Comparison of ENCODE assay signal across 19 cellular contexts in the genomic region with DNA sequence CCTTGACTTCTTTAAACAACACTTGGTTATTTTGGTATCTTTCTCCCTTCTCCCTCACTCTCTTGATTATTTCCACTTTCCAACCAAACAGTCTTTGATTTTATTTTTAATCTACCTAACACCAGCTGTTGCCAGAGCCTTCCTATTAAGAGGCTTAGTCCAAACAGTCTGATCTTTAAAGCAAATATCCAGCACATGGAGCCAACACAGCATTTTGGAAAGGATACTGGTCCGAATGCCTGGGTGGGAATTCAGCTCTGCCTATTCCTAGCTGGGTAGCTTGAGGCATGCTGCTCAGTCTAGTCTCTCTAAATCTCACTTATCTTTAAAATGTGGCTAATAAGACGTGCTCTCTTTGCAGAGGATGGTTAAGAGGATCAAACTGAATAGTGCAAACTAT.
A peak's percentile ranks its signal among the peaks of the same experiment; 100 is the strongest.
DNase-seq lines count a peak whose midpoint lies in the region; ATAC-seq, FAIRE-seq and TF ChIP-seq lines count a peak whose summit lies in the region.
"Had no signal": no experiment of that assay in that cellular context is flagged by ENCODE, and none has a peak within 500 bp of the region (broad histone marks: within the 10 kb centered on the region; RNA-seq: fewer than 3 reads in every experiment).

No MANE protein-coding gene starts in this region.

- ATAC-seq in GM18505 (IDR thresholded peaks at IDR 0.05; ENCODE audit: unreplicated experiment) = no peak
- no peak for ATAC-seq in GM18519 (IDR thresholded peaks at IDR 0.05; ENCODE audit: low FRiP score, unreplicated experiment)
- ATAC-seq: Panc1, Right ventricle myocardium inferior, T-cell had no signal

- peak overlapping the region; percentile 84 for H3K18ac ChIP-seq in mesendoderm (ENCODE audit: low read length)

- H3K4me3 ChIP-seq in WERI-Rb-1 (ENCODE audit: low read depth, low read length) = no peak overlapping the region
- H3K4me3 ChIP-seq in mesendoderm (ENCODE audit: low read length) = no peak overlapping the region
- H3K4me3 ChIP-seq in dorsolateral prefrontal cortex = peak overlapping the region in 2 of 59 donors; percentile 21 to 36
- H3K4me3 ChIP-seq: BLaER1, SK-N-MC had no signal

- no peak overlapping the region for H2BK15ac ChIP-seq in mesendoderm (replicated peaks; ENCODE audit: low read depth)

- no peak overlapping the region for H3K9ac ChIP-seq in mesendoderm (ENCODE audit: low read length)
- H3K9ac ChIP-seq: BLaER1 had no signal

- H3K27me3 ChIP-seq in WERI-Rb-1 (ENCODE audit: insufficient read depth, low read depth, severe bottlenecking) (no peaks in the 10 kb centered on the region), mesendoderm (ENCODE audit: insufficient read depth, low read length, poor library complexity) (no peaks in the 10 kb centered on the region), dorsolateral prefrontal cortex (no peaks in the 10 kb centered on the region)
- H3K27me3 ChIP-seq: BLaER1 had no signal

- H3K4ac ChIP-seq in mesendoderm (ENCODE audit: low read depth, low read length) = no peak overlapping the region

- no CpG with 5 or more reads among the region's 2 CpGs for WGBS in mesendoderm (ENCODE audit: extremely low coverage, insufficient coverage, low lambda C conversion rate)

- no peaks in the 10 kb centered on the region for H3K9me3 ChIP-seq in WERI-Rb-1 (ENCODE audit: severe bottlenecking)
- H3K9me3 ChIP-seq: BLaER1 had no signal

- peaks cover 5% of the 10 kb centered on the region for H3K4me1 ChIP-seq in mesendoderm (ENCODE audit: control insufficient read depth, low read depth, low read length)

- no peak overlapping the region for H2AK5ac ChIP-seq in mesendoderm (ENCODE audit: low read length)

- H3K27ac ChIP-seq in WERI-Rb-1 (peak overlapping the region; percentile 63), mesendoderm (ENCODE audit: low read depth, low read length) (no peak overlapping the region), dorsolateral prefrontal cortex (peak overlapping the region in 10 of 59 donors; percentile 1 to 65 (median 15))
- H3K27ac ChIP-seq: BLaER1, SK-N-MC had no signal

- H3K79me1 ChIP-seq in mesendoderm (ENCODE audit: low read length) = no peaks in the 10 kb centered on the region

- peak; percentile 14 for FAIRE-seq in GM19239 (lab: Jason Lieb, UNC)
- FAIRE-seq: GM12891, HTR-8/SVneo had no signal

- TF ChIP-seq CTCF in WERI-Rb-1 (IDR thresholded peaks at IDR 0.05; ENCODE audit: low read depth, low read length) = no peak
- no peak for TF ChIP-seq CTCF in dorsolateral prefrontal cortex (IDR thresholded peaks at IDR 0.05 in 54 of 56, conservative IDR thresholded peaks at IDR 0.05 in 2 of 56; ENCODE audit: low read depth in 1 of 56, partially characterized antibody in 56 of 56)

- H3K4me2 ChIP-seq in mesendoderm (ENCODE audit: low read length) = no peak overlapping the region
- H3K4me2 ChIP-seq: BLaER1 had no signal

- H3K23ac ChIP-seq in mesendoderm (ENCODE audit: low read length) = no peak overlapping the region

- TF ChIP-seq POLR2A in GM18505 (IDR thresholded peaks at IDR 0.05; ENCODE audit: borderline replicate concordance, extremely low read depth, insufficient read depth, insufficient read length) = no peak

- intact Hi-C loops in dorsolateral prefrontal cortex (cut with DNase I) = no loop called here

- DNase-seq in D341Med (ENCODE audit: low spot score) (peak; percentile 53), GM19239 (ENCODE audit: insufficient read length, low spot score) (no peak), WERI-Rb-1 (peak; percentile 66), mesendoderm (no peak), dorsolateral prefrontal cortex (no peak)
- DNase-seq: CD8-positive, alpha-beta memory T cell; DMS153; GOT3; NCI-H1694 treated with DMSO at 0.1 percent for 48 hours; NCI-H510A treated with DMSO at 0.1 percent for 48 hours; T-cell had no signal

- H2BK5ac ChIP-seq in mesendoderm (ENCODE audit: low read length) = no peak overlapping the region

- H3K56ac ChIP-seq in mesendoderm (ENCODE audit: low read length) = no peak overlapping the region

- no peak overlapping the region for H4K5ac ChIP-seq in mesendoderm (ENCODE audit: low read length)

- H2BK120ac ChIP-seq in mesendoderm (ENCODE audit: low read depth, low read length) = no peak overlapping the region

- no peaks in the 10 kb centered on the region for H3K36me3 ChIP-seq in WERI-Rb-1
- no peaks in the 10 kb centered on the region for H3K36me3 ChIP-seq in mesendoderm (ENCODE audit: control insufficient read depth, insufficient read depth, low read length)
- H3K36me3 ChIP-seq: BLaER1 had no signal

- no peak overlapping the region for H4K8ac ChIP-seq in mesendoderm (ENCODE audit: low read depth, low read length)

- no peaks in the 10 kb centered on the region for H3K79me2 ChIP-seq in mesendoderm (ENCODE audit: control insufficient read depth, insufficient read depth, low read length)

Comparison
In these comparisons a context has a peak if more than half of its experiments do, and no peak if none do; other contexts are left out.
1. DNase-seq: peak in D341Med (single experiment) and WERI-Rb-1 (single experiment); none in GM19239 (single experiment), mesendoderm (single experiment) and dorsolateral prefrontal cortex (0 of 10).